Comparison of ENCODE assay signal across 7 cellular contexts in the genomic region with DNA sequence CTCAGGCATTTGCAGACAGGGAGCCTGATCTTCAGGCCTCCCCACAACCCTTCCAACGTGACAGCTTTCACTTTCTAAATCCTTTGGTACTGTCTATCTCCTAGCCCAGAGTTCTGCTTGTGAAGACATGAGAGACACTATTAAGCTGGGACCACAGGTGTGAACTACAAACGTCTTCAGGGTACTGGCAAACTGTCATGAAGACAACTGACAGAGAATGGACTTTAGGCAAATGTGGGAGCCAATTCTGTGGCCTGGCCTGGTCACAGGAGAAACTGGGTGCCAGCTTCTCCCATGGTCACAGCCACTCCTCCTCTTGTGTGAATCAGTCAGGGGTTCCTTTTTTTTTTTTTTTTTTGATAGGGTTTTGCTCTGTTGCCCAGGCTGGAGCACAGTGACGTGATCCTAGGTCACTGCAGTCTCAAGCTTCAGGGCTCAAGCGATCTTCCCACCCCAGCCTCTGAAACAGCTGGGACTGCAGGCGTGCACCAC. TPM values are rescaled to one million over a fixed set of nuclear protein-coding genes. Genes with fewer than 3 reads are reported as not detected.
DNase-seq lines count a peak whose midpoint lies in the region; ATAC-seq and TF ChIP-seq lines count a peak whose summit lies in the region.

No MANE protein-coding gene starts in this region.

- H3K4me3 Mint-ChIP-seq in neural progenitor cell: no peak overlapping the region
- H3K4me3 Mint-ChIP-seq in endothelial cell (ENCODE audit: unreplicated experiment): no peak overlapping the region

- H3K4me3 ChIP-seq in Peyer's patch (no peak overlapping the region), neural progenitor cell (no peak overlapping the region), lower leg skin (ENCODE audit: low read depth, poor library complexity, severe bottlenecking) (no peak overlapping the region)

- H3K9me3 Mint-ChIP-seq in neural progenitor cell: peaks cover 3% of the 10 kb centered on the region
- H3K9me3 Mint-ChIP-seq in endothelial cell (ENCODE audit: unreplicated experiment): no peaks in the 10 kb centered on the region

- WGBS in lower leg skin, 2 donors: 57 to 63% methylated on average over 5 of the region's 5 CpGs

- TF ChIP-seq POLR2A in Peyer's patch (IDR thresholded peaks at IDR 0.05) (no peak), lower leg skin (IDR thresholded peaks at IDR 0.05) (no peak)

- peaks cover 0 to 32% (median 0%) of the 10 kb centered on the region in 3 donors for H3K36me3 ChIP-seq in Peyer's patch
- no peaks in the 10 kb centered on the region for H3K36me3 ChIP-seq in neural progenitor cell

- peak; percentile 71 for ATAC-seq in GM18909 (IDR thresholded peaks at IDR 0.05; ENCODE audit: poor library complexity, unreplicated experiment)
- peak; percentile 77 for ATAC-seq in HG02759 (IDR thresholded peaks at IDR 0.05; ENCODE audit: unreplicated experiment)

- H3F3A ChIP-seq in neural progenitor cell (ENCODE audit: low read depth): no peaks in the 10 kb centered on the region

- peak overlapping the region; percentile 50 for H3K27ac Mint-ChIP-seq in neural progenitor cell
- no peak overlapping the region for H3K27ac Mint-ChIP-seq in endothelial cell (ENCODE audit: unreplicated experiment)

- TF ChIP-seq CTCF in Peyer's patch (IDR thresholded peaks at IDR 0.05) (no peak), neural progenitor cell (IDR thresholded peaks at IDR 0.05) (no peak), endothelial cell (IDR thresholded peaks at IDR 0.05; ENCODE audit: unreplicated experiment) (no peak), lower leg skin (IDR thresholded peaks at IDR 0.05) (no peak)

- no peaks in the 10 kb centered on the region for H3K9me3 ChIP-seq in Peyer's patch
- H3K9me3 ChIP-seq in neural progenitor cell (ENCODE audit: low read depth): no peaks in the 10 kb centered on the region

- H3K27me3 ChIP-seq in Peyer's patch (no peaks in the 10 kb centered on the region), neural progenitor cell (no peaks in the 10 kb centered on the region)

- H3K9ac ChIP-seq in neural progenitor cell: no peak overlapping the region

- H3K27me3 Mint-ChIP-seq in neural progenitor cell (ENCODE audit: insufficient read depth, low read depth) (peaks cover 3% of the 10 kb centered on the region), endothelial cell (ENCODE audit: unreplicated experiment) (no peaks in the 10 kb centered on the region)

- peak; percentile 29 to 67 (median 61) for DNase-seq in Peyer's patch
- DNase-seq in neural progenitor cell (ENCODE audit: low spot score): no peak
- DNase-seq in endothelial cell (ENCODE audit: low spot score): no peak
- no peak for DNase-seq in lower leg skin (ENCODE audit: low spot score in 2 of 2)
- no peak for DNase-seq in iPS-NIHi11 (ENCODE audit: low spot score)

- intact Hi-C loops in lower leg skin (cut with DNase I; ENCODE audit: low total_unique reads): no loop called here

- no peak overlapping the region for H2AFZ ChIP-seq in neural progenitor cell (replicated peaks)

- H3K27ac ChIP-seq in Peyer's patch: peak overlapping the region; percentile 58 to 84 (median 73)
- H3K27ac ChIP-seq in neural progenitor cell: no peak overlapping the region

- H3K79me2 ChIP-seq in neural progenitor cell (ENCODE audit: low read depth): no peaks in the 10 kb centered on the region

- no peaks in the 10 kb centered on the region for H4K20me1 ChIP-seq in neural progenitor cell (ENCODE audit: low read depth)

- peaks cover 0 to 42% (median 7%) of the 10 kb centered on the region in 4 donors for H3K4me1 ChIP-seq in Peyer's patch
- no peaks in the 10 kb centered on the region for H3K4me1 ChIP-seq in neural progenitor cell

- H3K4me2 ChIP-seq in neural progenitor cell: no peak overlapping the region

- no peaks in the 10 kb centered on the region for H3K4me1 Mint-ChIP-seq in neural progenitor cell
- no peaks in the 10 kb centered on the region for H3K4me1 Mint-ChIP-seq in endothelial cell (ENCODE audit: unreplicated experiment)

- no peaks in the 10 kb centered on the region for H3K36me3 Mint-ChIP-seq in neural progenitor cell
- H3K36me3 Mint-ChIP-seq in endothelial cell (ENCODE audit: low read depth, unreplicated experiment): no peaks in the 10 kb centered on the region

RNA-seq across cellular contexts. Expression of gene TRIM14, which starts 10.4 kb away (rescaled TPM):
- total RNA-seq in Peyer's patch: 100 to 1,000 TPM in 1 of 4 donors, 10 to 100 TPM in 3; 61.1 to 101 (median 72.0) TPM
- 0.17 and 2.7 TPM in 2 replicates for total RNA-seq in neural progenitor cell (ENCODE audit: low replicate concordance)
- total RNA-seq in endothelial cell (ENCODE audit: unreplicated experiment): 0.97 TPM
- total RNA-seq in lower leg skin: 10 to 100 TPM; 12.0 to 17.5 (median 16.3) TPM

RNA-seq across cellular contexts. Expression of gene NANS, which starts 52.1 kb away (rescaled TPM):
- total RNA-seq in Peyer's patch: 10 to 100 TPM; 46.4 to 90.8 (median 76.7) TPM
- 13.0 and 17.0 TPM in 2 replicates for total RNA-seq in neural progenitor cell (ENCODE audit: low replicate concordance)
- total RNA-seq in endothelial cell (ENCODE audit: unreplicated experiment): 41.4 TPM
- 10 to 100 TPM; 26.5 to 46.0 (median 40.5) TPM for total RNA-seq in lower leg skin

Comparison
In these comparisons a context has a peak if more than half of its experiments do, and no peak if none do; other contexts are left out.
1. DNase-seq: peak in Peyer's patch (3 of 3); none in neural progenitor cell (single experiment), endothelial cell (single experiment), lower leg skin (0 of 2) and iPS-NIHi11 (single experiment).